8 cellular contexts compared by ENCODE assay signal in the genomic region with DNA sequence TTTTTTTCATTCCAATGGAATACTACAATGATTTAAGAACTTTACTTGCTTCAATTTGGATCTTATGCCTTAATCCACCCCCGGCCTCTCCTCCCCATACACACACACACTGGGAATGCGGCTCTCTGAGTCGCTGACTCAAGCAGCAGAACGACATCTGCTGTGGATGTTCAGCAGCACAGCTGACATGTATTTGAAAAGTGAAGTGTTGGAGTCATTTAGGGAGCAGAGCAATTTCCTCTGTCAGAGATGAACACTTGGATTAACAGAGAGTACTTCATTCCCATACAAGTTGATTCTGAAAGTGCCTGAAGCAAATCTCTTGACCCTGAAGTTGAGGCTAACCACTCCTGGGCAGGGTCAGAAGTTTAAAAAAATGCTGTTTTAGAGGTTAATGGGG. TPM values are rescaled to one million over a fixed set of nuclear protein-coding genes. Genes with fewer than 3 reads are reported as not detected.
A peak's percentile ranks its signal among the peaks of the same experiment; 100 is the strongest.
DNase-seq lines count a peak whose midpoint lies in the region; ATAC-seq and TF ChIP-seq lines count a peak whose summit lies in the region.

No MANE protein-coding gene starts in this region.

- H3K4me3 ChIP-seq in RWPE2 (ENCODE audit: severe bottlenecking), result no peak overlapping the region
- no peak overlapping the region for H3K4me3 ChIP-seq in gastroesophageal sphincter

- no peak for TF ChIP-seq EP300 in gastroesophageal sphincter (IDR thresholded peaks at IDR 0.05)

- H3K4me1 ChIP-seq in RWPE2 (ENCODE audit: insufficient read depth, poor library complexity, severe bottlenecking) (peaks cover 5% of the 10 kb centered on the region), gastroesophageal sphincter (peaks cover 23 to 52% (median 24%) of the 10 kb centered on the region in 3 donors)

- H3K36me3 ChIP-seq in RWPE2 (ENCODE audit: low read depth) (no peaks in the 10 kb centered on the region), gastroesophageal sphincter (no peaks in the 10 kb centered on the region)

- no peak overlapping the region for H3K4me3 Mint-ChIP-seq in activated naive CD4-positive, alpha-beta T cell treated with anti-CD3 and anti-CD28 coated beads for 36 hours

- H3K27me3 ChIP-seq in RWPE2 (ENCODE audit: insufficient read depth, poor library complexity, severe bottlenecking) (no peaks in the 10 kb centered on the region), gastroesophageal sphincter (no peaks in the 10 kb centered on the region)

- H3K27me3 Mint-ChIP-seq in activated naive CD4-positive, alpha-beta T cell treated with anti-CD3 and anti-CD28 coated beads for 36 hours (ENCODE audit: low read depth), result no peaks in the 10 kb centered on the region

- H3K9me3 ChIP-seq in RWPE2 (ENCODE audit: severe bottlenecking), result no peaks in the 10 kb centered on the region
- H3K9me3 ChIP-seq in gastroesophageal sphincter, result no peaks in the 10 kb centered on the region

- H3K36me3 Mint-ChIP-seq in activated naive CD4-positive, alpha-beta T cell treated with anti-CD3 and anti-CD28 coated beads for 36 hours (ENCODE audit: low read depth), result no peaks in the 10 kb centered on the region

- WGBS in gastroesophageal sphincter (ENCODE audit: low coverage in 1 of 2), 2 donors, result 0% methylated on average over 4 of the region's 4 CpGs

- CTCF ChIA-PET in activated naive CD4-positive, alpha-beta T cell treated with anti-CD3 and anti-CD28 coated beads for 36 hours (lab: Charles Lee), result no interaction called here

- no peak overlapping the region for H3K27ac ChIP-seq in RWPE2 (ENCODE audit: poor library complexity, severe bottlenecking)
- peak overlapping the region; percentile 55 to 76 (median 71) for H3K27ac ChIP-seq in gastroesophageal sphincter

- H3K9me3 Mint-ChIP-seq in activated naive CD4-positive, alpha-beta T cell treated with anti-CD3 and anti-CD28 coated beads for 36 hours, result no peaks in the 10 kb centered on the region

- TF ChIP-seq CTCF in RWPE2 (IDR thresholded peaks at IDR 0.05; ENCODE audit: poor library complexity, severe bottlenecking) (peak; percentile 60), gastroesophageal sphincter (IDR thresholded peaks at IDR 0.05) (peak in 3 of 4 experiments; percentile 36 to 47 (median 41))

- peak; percentile 94 for ATAC-seq in RWPE2 (ENCODE audit: low read depth)
- ATAC-seq in gastroesophageal sphincter, result peak; percentile 83

- intact Hi-C loops in activated naive CD4-positive, alpha-beta T cell treated with anti-CD3 and anti-CD28 coated beads for 36 hours (cut with micrococcal nuclease), result no loop called here

- TF ChIP-seq POLR2A in gastroesophageal sphincter (IDR thresholded peaks at IDR 0.05), result no peak

- peak; percentile 84 for DNase-seq in Daoy (ENCODE audit: low read depth)
- DNase-seq in RWPE2 (ENCODE audit: low spot score), result no peak
- DNase-seq in pons (ENCODE audit: low spot score), result peak; percentile 43
- no peak for DNase-seq in activated naive CD4-positive, alpha-beta T cell treated with anti-CD3 and anti-CD28 coated beads for 36 hours
- no peak for DNase-seq in GF-D8 (lab: John Stamatoyannopoulos, UW)
- no peak for DNase-seq in effector CD8-positive, alpha-beta T cell (lab: John Stamatoyannopoulos, UW)
- DNase-seq in NK-92 treated with Interleukin-12 subunit alpha and Interleukin-12 subunit beta, amount 100 ng/mL, for 24 hours (lab: John Stamatoyannopoulos, UW), result no peak

- peaks cover 8% of the 10 kb centered on the region for H3K4me1 Mint-ChIP-seq in activated naive CD4-positive, alpha-beta T cell treated with anti-CD3 and anti-CD28 coated beads for 36 hours (ENCODE audit: low read depth)

- H3K27ac Mint-ChIP-seq in activated naive CD4-positive, alpha-beta T cell treated with anti-CD3 and anti-CD28 coated beads for 36 hours, result no peak overlapping the region

RNA-seq across cellular contexts. Expression of a gene that starts 27.9 kb away (rescaled TPM):
- total RNA-seq in Daoy (2014; rRNA removed; shearing (Covaris generic)), result 66.6 and 76.5 TPM in 2 replicates
- total RNA-seq in gastroesophageal sphincter, result 100 to 1,000 TPM; 240 to 305 (median 265) TPM
- not detected for total RNA-seq in activated naive CD4-positive, alpha-beta T cell treated with anti-CD3 and anti-CD28 coated beads for 36 hours

Comparison
In these comparisons a context has a peak if more than half of its experiments do, and no peak if none do; other contexts are left out.
1. DNase-seq: peak in Daoy (single experiment) and pons (single experiment); none in RWPE2 (single experiment), activated naive CD4-positive, alpha-beta T cell treated with anti-CD3 and anti-CD28 coated beads for 36 hours (single experiment), GF-D8 (single experiment), effector CD8-positive, alpha-beta T cell (single experiment) and NK-92 treated with Interleukin-12 subunit alpha and Interleukin-12 subunit beta, amount 100 ng/mL, for 24 hours (single experiment).
2. RNA of a gene that starts 27.9 kb away (total RNA-seq): 240 to 305 TPM in gastroesophageal sphincter and 66.6 to 76.5 TPM in Daoy; not detected in activated naive CD4-positive, alpha-beta T cell treated with anti-CD3 and anti-CD28 coated beads for 36 hours; every median in the first group is over 10 times any median in the second.